In the genomic region with DNA sequence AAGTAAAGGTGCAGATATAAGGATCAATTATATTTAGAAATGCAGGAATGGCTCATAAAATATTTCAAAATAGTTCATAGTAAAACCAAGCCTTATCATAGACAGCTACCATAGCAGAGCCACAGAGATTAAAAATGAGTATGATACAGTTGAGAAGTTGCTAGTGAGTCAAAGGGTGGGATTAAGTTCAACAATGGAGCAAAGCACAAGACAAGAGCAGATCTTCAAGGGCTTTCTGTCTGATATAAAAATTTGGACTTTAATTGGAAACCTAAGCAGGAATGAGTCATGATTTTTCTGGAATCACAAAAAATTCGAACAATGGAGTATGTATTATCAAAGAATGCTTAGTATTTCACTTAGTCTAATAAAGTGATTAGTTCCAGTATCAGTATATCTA, we compare ENCODE assay signal across 18 cellular contexts.
DNase-seq lines count a peak whose midpoint lies in the region; ATAC-seq and TF ChIP-seq lines count a peak whose summit lies in the region.
"Had no signal": no experiment of that assay in that cellular context is flagged by ENCODE, and none has a peak within 500 bp of the region (broad histone marks: within the 10 kb centered on the region; RNA-seq: fewer than 3 reads in every experiment).

No MANE protein-coding gene starts in this region.

- H4K5ac ChIP-seq in IMR-90 (ENCODE audit: low read depth, low read length), result no peak overlapping the region

- H3K27me3 ChIP-seq in IMR-90 (ENCODE audit: control insufficient read depth, insufficient read depth, low read length), result no peaks in the 10 kb centered on the region
- H3K27me3 ChIP-seq: BE2C had no signal

- no peak overlapping the region for H3K4me3 ChIP-seq in IMR-90 (ENCODE audit: insufficient read depth, low read depth, low read length)
- H3K4me3 ChIP-seq in fibroblast of the aortic adventitia (ENCODE audit: low read depth, low read length), result no peak overlapping the region

- ATAC-seq in IMR-90 (ENCODE audit: low read depth) (no peak), GM18858 (IDR thresholded peaks at IDR 0.05; ENCODE audit: unreplicated experiment) (no peak)

- H3K9me3 ChIP-seq in IMR-90 (ENCODE audit: control insufficient read depth, insufficient read depth, low read length), result no peaks in the 10 kb centered on the region
- H3K9me3 ChIP-seq: BE2C, Caco-2 had no signal

- CTCF ChIA-PET in IMR-90 (lab: Yijun Ruan, JAX), result no interaction called here

- POLR2A ChIA-PET in IMR-90 (lab: Charles Lee; ENCODE audit: unreplicated experiment), result no interaction called here

- no peak overlapping the region for H3K27ac ChIP-seq in IMR-90 (ENCODE audit: insufficient read depth, low read length)

- H3K9me1 ChIP-seq in IMR-90 (ENCODE audit: insufficient read depth, low read length), result peaks cover 4% of the 10 kb centered on the region; the same call in 1 of the 2 replicates

- dilution Hi-C loops in IMR-90 (cut with HindIII; ENCODE audit: low sequenced_read_pairs, unreplicated experiment), result no loop called here

- H2AFZ ChIP-seq in IMR-90 (replicated peaks; ENCODE audit: low read length, poor library complexity), result no peak overlapping the region

- no peak overlapping the region for H3K9ac ChIP-seq in IMR-90 (ENCODE audit: low read depth, low read length)

- no peak overlapping the region for H2BK120ac ChIP-seq in IMR-90 (ENCODE audit: low read depth, low read length)

- no peak overlapping the region for H2BK15ac ChIP-seq in IMR-90 (ENCODE audit: low read depth, low read length)

- no peak overlapping the region for H2BK20ac ChIP-seq in IMR-90 (ENCODE audit: low read depth, low read length)

- in situ Hi-C loops in IMR-90 (cut with MboI; ENCODE audit: low sequenced_read_pairs), result no loop called here
- in situ Hi-C loops in SK-MEL-5 (cut with HindIII; ENCODE audit: low pct_unique_long_range_greater_than_20kb, low sequenced_read_pairs), result no loop called here

- intact Hi-C loops in IMR-90 (cut with micrococcal nuclease), result no loop called here

- H2AK5ac ChIP-seq in IMR-90 (ENCODE audit: low read depth, low read length), result no peak overlapping the region

- H4K91ac ChIP-seq in IMR-90 (ENCODE audit: insufficient read depth, low read depth, low read length), result no peak overlapping the region

- no peak overlapping the region for H3K23ac ChIP-seq in IMR-90 (ENCODE audit: low read depth, low read length)

- no peak overlapping the region for H3K14ac ChIP-seq in IMR-90 (replicated peaks; ENCODE audit: low read depth, low read length)

- no peak overlapping the region for H2BK5ac ChIP-seq in IMR-90 (ENCODE audit: low read depth, low read length, poor library complexity, severe bottlenecking)

- no peaks in the 10 kb centered on the region for H3K36me3 ChIP-seq in IMR-90 (ENCODE audit: control insufficient read depth, insufficient read depth, low read length)
- H3K36me3 ChIP-seq: BE2C had no signal

- TF ChIP-seq POLR2A in IMR-90 (IDR thresholded peaks at IDR 0.05; ENCODE audit: low read depth, low read length), result no peak

- no peak overlapping the region for H3K4ac ChIP-seq in IMR-90 (ENCODE audit: low read depth, low read length)

- BruUV-seq in IMR-90 (replicated peaks; lab: Mats Ljungman, UMichigan), result no TSS peak

- H3K4me2 ChIP-seq in IMR-90 (ENCODE audit: low read depth, low read length), result no peak overlapping the region

- H3K79me1 ChIP-seq in IMR-90 (ENCODE audit: low read depth in 1 of 2, low read length in 2 of 2), result no peaks in the 10 kb centered on the region

- DNase-seq in EH (ENCODE audit: low read depth), result peak; percentile 20
- DNase-seq in IMR-90, result peak; percentile 15
- DNase-seq in SK-MEL-5 (ENCODE audit: low read depth, low spot score), result peak; percentile 14
- DNase-seq in fibroblast of the aortic adventitia (ENCODE audit: low read depth), result peak; percentile 47
- DNase-seq in central memory CD4-positive, alpha-beta T cell, result no peak
- DNase-seq in NCI-H1105 (lab: John Stamatoyannopoulos, UW), result no peak
- DNase-seq in UCSD-AML1 (lab: John Stamatoyannopoulos, UW; ENCODE audit: unreplicated experiment), result no peak
- DNase-seq: ACHN; BE2C; C1 segment of cervical spinal cord; Caco-2; CD4-positive, alpha-beta T cell; DMS153; DMS79; GF-D8; H9; KBM-7 had no signal

- H3K56ac ChIP-seq in IMR-90 (ENCODE audit: extremely low read depth, insufficient read depth, low read length), result no peak overlapping the region

- H2AK9ac ChIP-seq in IMR-90 (replicated peaks; ENCODE audit: low read depth, low read length, poor library complexity), result no peak overlapping the region

- no peaks in the 10 kb centered on the region for H3K4me1 ChIP-seq in IMR-90 (ENCODE audit: control insufficient read depth, insufficient read depth, low read length)
- H3K4me1 ChIP-seq: BE2C, Caco-2 had no signal

- H4K20me1 ChIP-seq in IMR-90 (ENCODE audit: insufficient read depth, low read length), result no peaks in the 10 kb centered on the region

- TF ChIP-seq CTCF in IMR-90 (conservative IDR thresholded peaks at IDR 0.05; ENCODE audit: low read depth, low read length) (no peak), fibroblast of the aortic adventitia (IDR thresholded peaks at IDR 0.05; ENCODE audit: insufficient read depth, low read length) (no peak)

- no peak overlapping the region for H3K18ac ChIP-seq in IMR-90 (ENCODE audit: low read depth, low read length)

- WGBS in IMR-90 (ENCODE audit: extremely low coverage in 2 of 2, insufficient read length in 1 of 2), 2 experiments, result no CpG with 5 or more reads among the region's 1 CpG

- no peak overlapping the region for H4K8ac ChIP-seq in IMR-90 (ENCODE audit: low read depth in 2 of 2, low read length in 2 of 2)

- no peak for TF ChIP-seq RAD21 in IMR-90 (IDR thresholded peaks at IDR 0.05; ENCODE audit: low read length)

TF ChIP-seq in IMR-90, 13 proteins besides CTCF, POLR2A, EP300 and RAD21:
- TF ChIP-seq CHD1 (IDR thresholded peaks at IDR 0.05; ENCODE audit: low read depth, low read length), result no peak
- TF ChIP-seq SMC3 (IDR thresholded peaks at IDR 0.05; ENCODE audit: low read depth, low read length), result no peak
- TF ChIP-seq CEBPB (IDR thresholded peaks at IDR 0.05; ENCODE audit: low read depth, low read length), result no peak
- TF ChIP-seq USF2 (IDR thresholded peaks at IDR 0.05; ENCODE audit: low read depth, low read length), result no peak
- no peak for TF ChIP-seq MXI1 (IDR thresholded peaks at IDR 0.05; ENCODE audit: borderline replicate concordance, low read depth, low read length)
- TF ChIP-seq ELK1 (IDR thresholded peaks at IDR 0.05; ENCODE audit: borderline replicate concordance, low read depth, low read length), result no peak
- TF ChIP-seq RCOR1 (IDR thresholded peaks at IDR 0.05; ENCODE audit: insufficient replicate concordance, low read length), result no peak
- no peak for TF ChIP-seq MAZ (IDR thresholded peaks at IDR 0.05; ENCODE audit: borderline replicate concordance, low read depth, low read length)

Comparison
In these comparisons a context has a peak if more than half of its experiments do, and no peak if none do; other contexts are left out.
1. DNase-seq: peak in EH (single experiment), IMR-90 (single experiment), SK-MEL-5 (single experiment) and fibroblast of the aortic adventitia (single experiment); none in central memory CD4-positive, alpha-beta T cell (single experiment), NCI-H1105 (single experiment) and UCSD-AML1 (single experiment).